In genomic region chr2:102422910-102423309, GRCh38 we compare ENCODE assay signal across 17 cellular contexts. TPM values are rescaled to one million over a fixed set of nuclear protein-coding genes. Genes with fewer than 3 reads are reported as not detected.
DNase-seq lines count a peak whose midpoint lies in the region; ATAC-seq lines count a peak whose summit lies in the region.
"Had no signal": no experiment of that assay in that cellular context is flagged by ENCODE, and none has a peak within 500 bp of the region (broad histone marks: within the 10 kb centered on the region; RNA-seq: fewer than 3 reads in every experiment).

TSS of gene IL18RAP (plus strand) at chr2:102423160. CDS start at chr2:102423278, 118 bp downstream.

- ATAC-seq in activated naive CD8-positive, alpha-beta T cell treated with anti-CD3 and anti-CD28 coated beads, Interleukin-2, amount 10 ng/mL, durations not matched to agents 7 days and 5 days (ENCODE audit: low read depth): no peak
- no peak for ATAC-seq in stimulated activated effector memory CD8-positive, alpha-beta T cell treated with anti-CD3 and anti-CD28 coated beads, Interleukin-12 subunit alpha, Interleukin-12 subunit beta, amount 100 ng/mL, for 72 hours
- ATAC-seq: foreskin keratinocyte, left lung had no signal

- H3K27ac Mint-ChIP-seq in T-helper 2 cell treated with Interferon-gamma antibody and Interleukin-4, amounts not matched to agents 5 μg/mL and 100 μg/mL, for 36 hours: peak within 1 kb of the TSS; percentile 6
- peak within 1 kb of the TSS; percentile 76 for H3K27ac Mint-ChIP-seq in activated naive CD8-positive, alpha-beta T cell treated with anti-CD3 and anti-CD28 coated beads, Interleukin-2, amount 10 ng/mL, durations not matched to agents 7 days and 5 days
- H3K27ac Mint-ChIP-seq in stimulated activated effector memory CD8-positive, alpha-beta T cell treated with anti-CD3 and anti-CD28 coated beads, Interleukin-12 subunit alpha, Interleukin-12 subunit beta, amount 100 ng/mL, for 72 hours: peak within 1 kb of the TSS; percentile 81

- no peak for DNase-seq in T-helper 2 cell treated with Interferon-gamma antibody and Interleukin-4, amounts not matched to agents 5 μg/mL and 100 μg/mL, for 36 hours (ENCODE audit: low spot score)
- DNase-seq in T-helper 2 cell (no peak), NOMO-1 treated with dmso at 0.1 percent for 144 hours (lab: John Stamatoyannopoulos, UW; ENCODE audit: unreplicated experiment) (peak; percentile 26), NCI-H1048 (lab: John Stamatoyannopoulos, UW) (no peak), retina (no peak), LoVo (ENCODE audit: low spot score) (no peak)
- no peak for DNase-seq in activated naive CD8-positive, alpha-beta T cell treated with anti-CD3 and anti-CD28 coated beads, Interleukin-2, amount 10 ng/mL, durations not matched to agents 7 days and 5 days
- DNase-seq in stimulated activated effector memory CD8-positive, alpha-beta T cell treated with anti-CD3 and anti-CD28 coated beads, Interleukin-12 subunit alpha, Interleukin-12 subunit beta, amount 100 ng/mL, for 72 hours (ENCODE audit: low spot score in 2 of 2): no peak
- DNase-seq: activated CD4-positive, CD25-positive, alpha-beta regulatory T cell treated with anti-CD3 and anti-CD28 coated beads, Interleukin-2, amount 50 U/mL, for 72 hours; foreskin keratinocyte; left lung; NCI-H1105 treated with DMSO at 0.1 percent for 48 hours; NCI-H2171 treated with DMSO at 0.1 percent for 48 hours; NCI-H82; stimulated activated CD4-positive, alpha-beta T cell treated with anti-CD3 and anti-CD28 coated beads, Interleukin-4, amount 100 ng/mL, for 24 hours; stimulated activated CD8-positive, alpha-beta memory T cell treated with anti-CD3 and anti-CD28 coated beads, Interleukin-4, amount 100 ng/mL, for 48 hours had no signal

- peaks cover under 1% of the 10 kb centered on the region for H3K9me3 Mint-ChIP-seq in T-helper 2 cell treated with Interferon-gamma antibody and Interleukin-4, amounts not matched to agents 5 μg/mL and 100 μg/mL, for 36 hours
- peaks cover 3% of the 10 kb centered on the region for H3K9me3 Mint-ChIP-seq in activated naive CD8-positive, alpha-beta T cell treated with anti-CD3 and anti-CD28 coated beads, Interleukin-2, amount 10 ng/mL, durations not matched to agents 7 days and 5 days
- H3K9me3 Mint-ChIP-seq in stimulated activated effector memory CD8-positive, alpha-beta T cell treated with anti-CD3 and anti-CD28 coated beads, Interleukin-12 subunit alpha, Interleukin-12 subunit beta, amount 100 ng/mL, for 72 hours: peaks cover under 1% of the 10 kb centered on the region

- H3K4me3 Mint-ChIP-seq in T-helper 2 cell treated with Interferon-gamma antibody and Interleukin-4, amounts not matched to agents 5 μg/mL and 100 μg/mL, for 36 hours: peak within 1 kb of the TSS; percentile 36
- peak within 1 kb of the TSS; percentile 52 for H3K4me3 Mint-ChIP-seq in activated naive CD8-positive, alpha-beta T cell treated with anti-CD3 and anti-CD28 coated beads, Interleukin-2, amount 10 ng/mL, durations not matched to agents 7 days and 5 days
- peak within 1 kb of the TSS; percentile 58 for H3K4me3 Mint-ChIP-seq in stimulated activated effector memory CD8-positive, alpha-beta T cell treated with anti-CD3 and anti-CD28 coated beads, Interleukin-12 subunit alpha, Interleukin-12 subunit beta, amount 100 ng/mL, for 72 hours

- POLR2A ChIA-PET in activated naive CD8-positive, alpha-beta T cell treated with anti-CD3 and anti-CD28 coated beads, Interleukin-2, amount 10 ng/mL, durations not matched to agents 7 days and 5 days (lab: Charles Lee): no interaction called here

- peaks cover 27% of the 10 kb centered on the region for H3K36me3 Mint-ChIP-seq in T-helper 2 cell treated with Interferon-gamma antibody and Interleukin-4, amounts not matched to agents 5 μg/mL and 100 μg/mL, for 36 hours (ENCODE audit: low read depth)
- peaks cover 67% of the 10 kb centered on the region for H3K36me3 Mint-ChIP-seq in activated naive CD8-positive, alpha-beta T cell treated with anti-CD3 and anti-CD28 coated beads, Interleukin-2, amount 10 ng/mL, durations not matched to agents 7 days and 5 days
- peaks cover 12% of the 10 kb centered on the region for H3K36me3 Mint-ChIP-seq in stimulated activated effector memory CD8-positive, alpha-beta T cell treated with anti-CD3 and anti-CD28 coated beads, Interleukin-12 subunit alpha, Interleukin-12 subunit beta, amount 100 ng/mL, for 72 hours

- H3K27me3 Mint-ChIP-seq in T-helper 2 cell treated with Interferon-gamma antibody and Interleukin-4, amounts not matched to agents 5 μg/mL and 100 μg/mL, for 36 hours (ENCODE audit: low read depth): peaks cover 12% of the 10 kb centered on the region
- H3K27me3 Mint-ChIP-seq in activated naive CD8-positive, alpha-beta T cell treated with anti-CD3 and anti-CD28 coated beads, Interleukin-2, amount 10 ng/mL, durations not matched to agents 7 days and 5 days: no peaks in the 10 kb centered on the region

- H3K4me1 Mint-ChIP-seq in T-helper 2 cell treated with Interferon-gamma antibody and Interleukin-4, amounts not matched to agents 5 μg/mL and 100 μg/mL, for 36 hours (ENCODE audit: low read depth): peaks cover 65% of the 10 kb centered on the region
- H3K4me1 Mint-ChIP-seq in activated naive CD8-positive, alpha-beta T cell treated with anti-CD3 and anti-CD28 coated beads, Interleukin-2, amount 10 ng/mL, durations not matched to agents 7 days and 5 days: peaks cover 54% of the 10 kb centered on the region
- peaks cover 73% of the 10 kb centered on the region for H3K4me1 Mint-ChIP-seq in stimulated activated effector memory CD8-positive, alpha-beta T cell treated with anti-CD3 and anti-CD28 coated beads, Interleukin-12 subunit alpha, Interleukin-12 subunit beta, amount 100 ng/mL, for 72 hours

RNA-seq across cellular contexts. Expression of gene IL18RAP, which starts in this region (rescaled TPM):
- 10 to 100 TPM; 16.7 to 16.8 TPM for total RNA-seq in activated naive CD8-positive, alpha-beta T cell treated with anti-CD3 and anti-CD28 coated beads, Interleukin-2, amount 10 ng/mL, durations not matched to agents 7 days and 5 days
- total RNA-seq: astrocyte, foreskin keratinocyte had no signal

Comparison
In these comparisons a context has a peak if more than half of its experiments do, and no peak if none do; other contexts are left out.
1. H3K27ac Mint-ChIP-seq: peak in every context shown above with its lines; median percentile 81 in stimulated activated effector memory CD8-positive, alpha-beta T cell treated with anti-CD3 and anti-CD28 coated beads, Interleukin-12 subunit alpha, Interleukin-12 subunit beta, amount 100 ng/mL, for 72 hours; 76 in activated naive CD8-positive, alpha-beta T cell treated with anti-CD3 and anti-CD28 coated beads, Interleukin-2, amount 10 ng/mL, durations not matched to agents 7 days and 5 days; 6 in T-helper 2 cell treated with Interferon-gamma antibody and Interleukin-4, amounts not matched to agents 5 μg/mL and 100 μg/mL, for 36 hours.